In the genomic region with DNA sequence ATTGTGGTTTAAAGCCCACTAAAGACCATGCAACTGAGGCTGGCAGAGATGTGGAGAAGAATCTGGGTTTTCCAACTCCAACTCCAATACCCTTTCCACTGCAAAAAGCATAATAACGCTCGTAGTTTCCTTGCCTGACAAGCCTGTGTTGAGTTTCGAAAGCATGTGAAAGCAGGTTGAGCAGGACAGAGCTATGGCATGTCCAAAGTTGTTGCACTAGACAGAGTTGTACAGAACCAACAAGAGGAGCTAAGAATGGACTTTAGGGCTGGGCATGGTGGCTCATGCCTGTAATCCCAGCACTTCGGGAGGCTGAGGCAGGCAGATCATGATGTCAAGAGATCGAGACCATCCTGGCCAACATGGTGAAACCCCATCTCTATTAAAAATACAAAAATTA, we compare ENCODE assay signal across 11 cellular contexts.
"Had no signal": no experiment of that assay in that cellular context is flagged by ENCODE, and none has a peak within 500 bp of the region (broad histone marks: within the 10 kb centered on the region; RNA-seq: fewer than 3 reads in every experiment).

No MANE protein-coding gene starts in this region.

- H3K4me3 ChIP-seq: GM23248, GM23338, HAP-1 had no signal

- H3K27ac ChIP-seq: GM23248 had no signal

- H3K9me3 ChIP-seq: HAP-1 had no signal

- H3K36me3 ChIP-seq: HAP-1 had no signal

- ATAC-seq: GM23338, HCT116 had no signal

- FAIRE-seq: H1, H54 had no signal

- H3K4me1 ChIP-seq: HAP-1 had no signal

- DNase-seq: GM23248, GOT3, H7, H9, HCEC 1CT, HFFc6 had no signal
